In the genomic region with DNA sequence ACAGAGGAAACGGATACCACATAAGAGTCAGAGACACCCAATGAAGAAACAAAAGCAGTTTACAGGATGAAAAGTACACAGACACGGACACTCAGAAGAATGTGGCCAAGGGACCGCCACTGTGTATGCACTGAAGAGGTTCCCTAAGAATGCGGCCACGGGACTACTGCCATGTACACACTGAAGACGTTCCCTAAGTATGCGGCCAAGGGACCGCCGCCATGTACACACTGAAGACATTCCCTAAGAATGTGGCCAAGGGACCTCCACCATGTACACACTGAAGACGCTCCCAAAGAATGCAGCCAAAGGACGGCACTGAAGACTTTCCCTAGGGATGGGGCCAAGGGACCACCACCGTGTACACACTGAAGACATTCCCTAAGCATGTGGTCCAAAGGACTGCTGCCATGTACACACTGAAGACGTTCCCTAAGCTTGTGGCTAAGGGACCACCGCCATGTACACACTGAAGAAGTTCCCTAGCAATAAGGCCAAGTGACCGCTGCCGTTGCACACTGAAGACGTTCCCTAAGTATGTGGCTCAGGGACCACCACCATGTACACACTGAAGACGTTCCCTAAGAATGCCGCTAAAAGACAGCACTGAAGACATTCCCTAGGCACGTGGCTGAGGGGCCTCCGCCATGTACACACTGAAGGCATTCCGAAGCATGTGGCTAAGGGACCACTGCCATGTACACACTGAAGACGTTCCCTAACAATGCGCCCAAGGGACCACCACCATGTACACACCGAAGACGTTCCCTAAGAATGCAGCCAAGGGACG, we compare ENCODE assay signal across 27 cellular contexts.
"Had no signal": no experiment of that assay in that cellular context is flagged by ENCODE, and none has a peak within 500 bp of the region (broad histone marks: within the 10 kb centered on the region; RNA-seq: fewer than 3 reads in every experiment).

No MANE protein-coding gene starts in this region.

- H3K27ac Mint-ChIP-seq: activated CD4-positive, alpha-beta T cell treated with anti-CD3 and anti-CD28 coated beads, Interleukin-2, amount 10 ng/mL, durations not matched to agents 7 days and 5 days; activated CD8-positive, alpha-beta T cell treated with anti-CD3 and anti-CD28 coated beads for 36 hours; activated naive CD8-positive, alpha-beta T cell; activated T-helper 17 cell treated with anti-CD3 and anti-CD28 coated beads, Interleukin-2, amount 50 U/mL, for 72 hours; brain; effector memory CD8-positive, alpha-beta T cell; memory B cell; naive thymus-derived CD4-positive, alpha-beta T cell had no signal

- H3K9me3 Mint-ChIP-seq: activated T-cell treated with anti-CD3 and anti-CD28 coated beads, Interleukin-2, amount 50 U/mL, for 4 hours; activated T-helper 17 cell treated with anti-CD3 and anti-CD28 coated beads, Interleukin-2, amount 50 U/mL, for 72 hours; effector memory CD8-positive, alpha-beta T cell; immature natural killer cell had no signal

- H3K27me3 Mint-ChIP-seq: activated CD4-positive, alpha-beta T cell treated with anti-CD3 and anti-CD28 coated beads, Interleukin-2, amount 10 ng/mL, durations not matched to agents 7 days and 5 days; activated CD8-positive, alpha-beta T cell treated with anti-CD3 and anti-CD28 coated beads for 36 hours; activated naive CD8-positive, alpha-beta T cell; activated T-helper 17 cell treated with anti-CD3 and anti-CD28 coated beads, Interleukin-2, amount 50 U/mL, for 72 hours; effector memory CD8-positive, alpha-beta T cell; memory B cell; naive thymus-derived CD4-positive, alpha-beta T cell; stimulated activated naive B cell treated with anti-CD40 and anti-IgM and Interleukin-4, amounts not matched to agents 10 μg/mL and 1 μg/mL and 100 μg/mL, for 72 hours had no signal

- H3K4me3 Mint-ChIP-seq: activated CD4-positive, alpha-beta T cell treated with anti-CD3 and anti-CD28 coated beads, Interleukin-2, amount 10 ng/mL, durations not matched to agents 7 days and 5 days; activated CD8-positive, alpha-beta T cell treated with anti-CD3 and anti-CD28 coated beads for 36 hours; activated naive CD8-positive, alpha-beta T cell; activated T-cell treated with anti-CD3 and anti-CD28 coated beads, Interleukin-2, amount 50 U/mL, for 4 hours; activated T-helper 17 cell treated with anti-CD3 and anti-CD28 coated beads, Interleukin-2, amount 50 U/mL, for 72 hours; brain; effector memory CD8-positive, alpha-beta T cell; immature natural killer cell; memory B cell; naive thymus-derived CD4-positive, alpha-beta T cell; neural crest cell; stimulated activated naive B cell treated with anti-CD40 and anti-IgM and Interleukin-4, amounts not matched to agents 10 μg/mL and 1 μg/mL and 100 μg/mL, for 72 hours had no signal

- ATAC-seq: activated CD8-positive, alpha-beta T cell treated with anti-CD3 and anti-CD28 coated beads for 36 hours; activated T-cell treated with anti-CD3 and anti-CD28 coated beads, Interleukin-2, amount 50 U/mL, for 4 hours; activated T-helper 17 cell treated with anti-CD3 and anti-CD28 coated beads, Interleukin-2, amount 50 U/mL, for 72 hours; effector memory CD8-positive, alpha-beta T cell; gastrocnemius medialis; naive thymus-derived CD4-positive, alpha-beta T cell; psoas muscle; stimulated activated naive B cell treated with anti-CD40 and anti-IgM and Interleukin-4, amounts not matched to agents 10 μg/mL and 1 μg/mL and 100 μg/mL, for 72 hours had no signal

- DNase-seq: activated CD4-positive, alpha-beta T cell treated with anti-CD3 and anti-CD28 coated beads for 1 hour; activated CD4-positive, alpha-beta T cell treated with anti-CD3 and anti-CD28 coated beads, Interleukin-2, amount 10 ng/mL, durations not matched to agents 7 days and 5 days; activated CD8-positive, alpha-beta T cell treated with anti-CD3 and anti-CD28 coated beads for 36 hours; activated T-cell treated with anti-CD3 and anti-CD28 coated beads, Interleukin-2, amount 50 U/mL, for 4 hours; cortex of kidney; effector memory CD8-positive, alpha-beta T cell; erythroblast; gastrocnemius medialis; glutamatergic neuron; immature natural killer cell; kidney; midbrain; naive thymus-derived CD4-positive, alpha-beta T cell; occipital lobe; psoas muscle; sigmoid colon; small intestine; stimulated activated CD4-positive, alpha-beta T cell treated with anti-CD3 and anti-CD28 coated beads, Interleukin-15, amount 100 ng/mL, for 24 hours; stimulated activated CD4-positive, alpha-beta T cell treated with anti-CD3 and anti-CD28 coated beads, Interleukin-2, amount 100 ng/mL, for 24 hours; stimulated activated naive B cell treated with anti-CD40 and anti-IgM and Interleukin-4, amounts not matched to agents 10 μg/mL and 1 μg/mL and 100 μg/mL, for 72 hours; T-helper 2 cell; transverse colon had no signal

- H3K4me1 Mint-ChIP-seq: activated CD4-positive, alpha-beta T cell treated with anti-CD3 and anti-CD28 coated beads, Interleukin-2, amount 10 ng/mL, durations not matched to agents 7 days and 5 days; activated T-helper 17 cell treated with anti-CD3 and anti-CD28 coated beads, Interleukin-2, amount 50 U/mL, for 72 hours had no signal
